8 cellular contexts compared by ENCODE assay signal in the genomic region with DNA sequence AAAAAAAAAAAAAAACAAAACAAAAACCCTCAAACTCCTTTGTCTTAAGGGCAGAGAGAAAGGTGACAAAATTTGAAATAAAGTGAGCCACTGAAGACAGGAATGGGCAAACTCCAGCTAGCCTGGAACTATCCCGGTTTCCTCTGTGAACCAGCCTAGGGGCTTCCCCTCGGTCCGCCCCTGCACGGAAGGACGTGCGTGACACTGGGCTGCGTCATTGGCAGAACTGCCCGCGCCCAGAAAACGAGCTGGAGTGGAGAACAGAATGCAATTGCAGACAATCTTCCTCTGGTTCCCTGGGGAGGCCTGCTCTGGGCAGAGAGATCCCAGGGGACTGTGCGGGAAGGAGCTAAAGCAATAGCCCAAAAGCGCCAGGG. TPM values are rescaled to one million over a fixed set of nuclear protein-coding genes. Genes with fewer than 3 reads are reported as not detected.
DNase-seq lines count a peak whose midpoint lies in the region; ATAC-seq, FAIRE-seq and TF ChIP-seq lines count a peak whose summit lies in the region.

No MANE protein-coding gene starts in this region.

- H3K4me3 ChIP-seq in SK-N-MC (peak overlapping the region; percentile 36; the same call in 1 of the 2 replicates), bronchial epithelial cell (ENCODE audit: low read depth, low read length) (peak overlapping the region; percentile 80), kidney epithelial cell (ENCODE audit: low read depth, low read length) (peak overlapping the region; percentile 58)

- peak; percentile 73 for DNase-seq in activated CD4-positive, alpha-beta T cell treated with anti-CD3 and anti-CD28 coated beads for 48 hours
- no peak for DNase-seq in activated CD4-positive, alpha-beta T cell treated with anti-CD3 and anti-CD28 coated beads, Interleukin-2, amount 50 U/mL, for 4 hours
- DNase-seq in SK-N-MC (ENCODE audit: low read depth, low spot score) (peak; percentile 3), bronchial epithelial cell (ENCODE audit: low read depth) (peak; percentile 88), kidney epithelial cell (ENCODE audit: low read depth) (no peak), occipital lobe (lab: John Stamatoyannopoulos, UW) (no peak)
- DNase-seq in stimulated activated CD4-positive, alpha-beta T cell treated with anti-CD3 and anti-CD28 coated beads, Interleukin-1b, Interleukin-23, amount 100 ng/mL, for 48 hours = peak; percentile 61

- no peak overlapping the region for H3K27ac ChIP-seq in SK-N-MC

- H3K27me3 ChIP-seq in bronchial epithelial cell (ENCODE audit: control insufficient read depth, insufficient read depth, low read length) (no peaks in the 10 kb centered on the region), kidney epithelial cell (ENCODE audit: control insufficient read depth, insufficient read depth, low read length) (no peaks in the 10 kb centered on the region)

- no peak overlapping the region for H3K9ac ChIP-seq in SK-N-MC (ENCODE audit: insufficient read length)

- peak; percentile 38 for ATAC-seq in HG02884 (IDR thresholded peaks at IDR 0.05; ENCODE audit: unreplicated experiment)

- FAIRE-seq in bronchial epithelial cell (lab: Jason Lieb, UNC) = peak; percentile 7

- no peaks in the 10 kb centered on the region for H3K36me3 ChIP-seq in SK-N-MC (ENCODE audit: insufficient read depth, low read length)
- peaks cover 2% of the 10 kb centered on the region for H3K36me3 ChIP-seq in bronchial epithelial cell (ENCODE audit: control insufficient read depth, insufficient read depth, low read length)
- no peaks in the 10 kb centered on the region for H3K36me3 ChIP-seq in kidney epithelial cell (ENCODE audit: control insufficient read depth, insufficient read depth, low read length)

- H3K9me3 ChIP-seq in SK-N-MC (ENCODE audit: low read depth, low read length) = no peaks in the 10 kb centered on the region

- TF ChIP-seq CTCF in bronchial epithelial cell (IDR thresholded peaks at IDR 0.05; ENCODE audit: insufficient read depth, low read length, severe bottlenecking) = no peak
- no peak for TF ChIP-seq CTCF in kidney epithelial cell (IDR thresholded peaks at IDR 0.05; ENCODE audit: insufficient read depth, low read length, poor library complexity, severe bottlenecking)

RNA-seq across cellular contexts. Expression of a gene that starts 0.6 kb away (rescaled TPM):
- total RNA-seq in bronchial epithelial cell = 192 and 403 TPM in 2 replicates
- total RNA-seq in kidney epithelial cell = 6.2 and 7.3 TPM in 2 replicates
- 0.78 TPM for total RNA-seq in occipital lobe

Comparison
In these comparisons a context has a peak if more than half of its experiments do, and no peak if none do; other contexts are left out.
1. DNase-seq: peak in activated CD4-positive, alpha-beta T cell treated with anti-CD3 and anti-CD28 coated beads for 48 hours (single experiment), SK-N-MC (single experiment), bronchial epithelial cell (single experiment) and stimulated activated CD4-positive, alpha-beta T cell treated with anti-CD3 and anti-CD28 coated beads, Interleukin-1b, Interleukin-23, amount 100 ng/mL, for 48 hours (single experiment); none in activated CD4-positive, alpha-beta T cell treated with anti-CD3 and anti-CD28 coated beads, Interleukin-2, amount 50 U/mL, for 4 hours (0 of 2), kidney epithelial cell (single experiment) and occipital lobe (single experiment).
2. RNA of a gene that starts 0.6 kb away (total RNA-seq): 192 to 403 TPM in bronchial epithelial cell; 6.2 to 7.3 TPM in kidney epithelial cell and 0.78 TPM in occipital lobe (single experiment); every median in the first group is over 10 times any median in the second.
3. Peak in every context shown above with its lines, with median percentiles within 50 percentile points of each other: H3K4me3 ChIP-seq.